8 cellular contexts compared by ENCODE assay signal in genomic region chr10:23095404-23095965, GRCh38. TPM values are rescaled to one million over a fixed set of nuclear protein-coding genes. Genes with fewer than 3 reads are reported as not detected.
A peak's percentile ranks its signal among the peaks of the same experiment; 100 is the strongest.
DNase-seq lines count a peak whose midpoint lies in the region; ATAC-seq and TF ChIP-seq lines count a peak whose summit lies in the region.

Gene MSRB2, plus strand, starts transcription at chr10:23095579. Its CDS starts 30 bp downstream, at chr10:23095609.

- H3K4me3 Mint-ChIP-seq in activated CD4-positive, alpha-beta T cell treated with anti-CD3 and anti-CD28 coated beads, Interleukin-2, amount 10 ng/mL, durations not matched to agents 7 days and 5 days = peak within 1 kb of the TSS; percentile 85
- H3K4me3 Mint-ChIP-seq in dendritic cell treated with granulocyte-macrophage colony-stimulating factor and Interleukin-4, amounts not matched to agents 40 ng/mL and 50 ng/mL, for 4 days = peak within 1 kb of the TSS; percentile 79

- POLR2A ChIA-PET in activated CD4-positive, alpha-beta T cell treated with anti-CD3 and anti-CD28 coated beads, Interleukin-2, amount 10 ng/mL, durations not matched to agents 7 days and 5 days (lab: Charles Lee) = no interaction called here

- intact Hi-C loops in dendritic cell treated with granulocyte-macrophage colony-stimulating factor and Interleukin-4, amounts not matched to agents 40 ng/mL and 50 ng/mL, for 4 days (cut with micrococcal nuclease) = no loop called here
- intact Hi-C loops in left lung (cut with DNase I) = no loop called here

- peaks cover 17% of the 10 kb centered on the region for H3K27me3 Mint-ChIP-seq in activated CD4-positive, alpha-beta T cell treated with anti-CD3 and anti-CD28 coated beads, Interleukin-2, amount 10 ng/mL, durations not matched to agents 7 days and 5 days
- no peaks in the 10 kb centered on the region for H3K27me3 Mint-ChIP-seq in dendritic cell treated with granulocyte-macrophage colony-stimulating factor and Interleukin-4, amounts not matched to agents 40 ng/mL and 50 ng/mL, for 4 days

- peak within 1 kb of the TSS; percentile 92 to 93 for H3K27ac ChIP-seq in left lung

- peak within 1 kb of the TSS; percentile 65 to 67 for H3K4me3 ChIP-seq in left lung

- H3K36me3 ChIP-seq in left lung = no peaks in the 10 kb centered on the region

- no peak for TF ChIP-seq CTCF in AG09319 (IDR thresholded peaks at IDR 0.05; ENCODE audit: low read depth, low read length)
- TF ChIP-seq CTCF in left lung (IDR thresholded peaks at IDR 0.05) = no peak

- H3K27me3 ChIP-seq in left lung = no peaks in the 10 kb centered on the region

- H3K4me1 Mint-ChIP-seq in activated CD4-positive, alpha-beta T cell treated with anti-CD3 and anti-CD28 coated beads, Interleukin-2, amount 10 ng/mL, durations not matched to agents 7 days and 5 days = peaks cover 30% of the 10 kb centered on the region
- H3K4me1 Mint-ChIP-seq in dendritic cell treated with granulocyte-macrophage colony-stimulating factor and Interleukin-4, amounts not matched to agents 40 ng/mL and 50 ng/mL, for 4 days (ENCODE audit: low read depth) = peaks cover 20% of the 10 kb centered on the region

- H3K9me3 Mint-ChIP-seq in activated CD4-positive, alpha-beta T cell treated with anti-CD3 and anti-CD28 coated beads, Interleukin-2, amount 10 ng/mL, durations not matched to agents 7 days and 5 days = peaks cover 2% of the 10 kb centered on the region
- H3K9me3 Mint-ChIP-seq in dendritic cell treated with granulocyte-macrophage colony-stimulating factor and Interleukin-4, amounts not matched to agents 40 ng/mL and 50 ng/mL, for 4 days = peaks cover 3% of the 10 kb centered on the region

- peaks cover 2% of the 10 kb centered on the region for H3K36me3 Mint-ChIP-seq in activated CD4-positive, alpha-beta T cell treated with anti-CD3 and anti-CD28 coated beads, Interleukin-2, amount 10 ng/mL, durations not matched to agents 7 days and 5 days (ENCODE audit: low read depth)
- H3K36me3 Mint-ChIP-seq in dendritic cell treated with granulocyte-macrophage colony-stimulating factor and Interleukin-4, amounts not matched to agents 40 ng/mL and 50 ng/mL, for 4 days (ENCODE audit: low read depth) = peaks cover 9% of the 10 kb centered on the region

- CTCF ChIA-PET in activated CD4-positive, alpha-beta T cell treated with anti-CD3 and anti-CD28 coated beads, Interleukin-2, amount 10 ng/mL, durations not matched to agents 7 days and 5 days (lab: Charles Lee) = no interaction called here

- DNase-seq in AG09319 (ENCODE audit: extremely low read depth, low read depth) = peak; percentile 90
- peak; percentile 44 for DNase-seq in NCI-H345 treated with DMSO at 0.1 percent for 48 hours (lab: John Stamatoyannopoulos, UW; ENCODE audit: unreplicated experiment)
- DNase-seq in activated CD4-positive, alpha-beta T cell treated with anti-CD3 and anti-CD28 coated beads, Interleukin-2, amount 10 ng/mL, durations not matched to agents 7 days and 5 days = peak; percentile 77
- peak; percentile 96 for DNase-seq in left lung
- peak; percentile 77 for DNase-seq in stimulated activated CD4-positive, alpha-beta T cell treated with anti-CD3 and anti-CD28 coated beads, Interleukin-2, amount 100 ng/mL, for 4 hours (ENCODE audit: low read depth)

- no peaks in the 10 kb centered on the region for H3K9me3 ChIP-seq in left lung

- peak within 1 kb of the TSS; percentile 87 for H3K27ac Mint-ChIP-seq in activated CD4-positive, alpha-beta T cell treated with anti-CD3 and anti-CD28 coated beads, Interleukin-2, amount 10 ng/mL, durations not matched to agents 7 days and 5 days
- peak within 1 kb of the TSS; percentile 87 for H3K27ac Mint-ChIP-seq in dendritic cell treated with granulocyte-macrophage colony-stimulating factor and Interleukin-4, amounts not matched to agents 40 ng/mL and 50 ng/mL, for 4 days

- ATAC-seq in GM18907 (IDR thresholded peaks at IDR 0.05; ENCODE audit: unreplicated experiment) (peak; percentile 86), HG03139 (IDR thresholded peaks at IDR 0.05; ENCODE audit: unreplicated experiment) (peak; percentile 71), left lung (peak; percentile 94)

- H3K4me1 ChIP-seq in left lung = peaks cover 0 to 25% of the 10 kb centered on the region in 2 donors

RNA-seq across cellular contexts. Expression of gene MSRB2, which starts in this region (rescaled TPM):
- total RNA-seq in activated CD4-positive, alpha-beta T cell treated with anti-CD3 and anti-CD28 coated beads, Interleukin-2, amount 10 ng/mL, durations not matched to agents 7 days and 5 days = 1 to 10 TPM; 6.5 to 9.2 TPM
- total RNA-seq in left lung = 10 to 100 TPM; 28.0 to 29.1 TPM

Comparison
In these comparisons a context has a peak if more than half of its experiments do, and no peak if none do; other contexts are left out.
1. Peak in every context shown above with its lines: DNase-seq, ATAC-seq, H3K4me3 ChIP-seq and H3K27ac ChIP-seq.
2. DNase-seq: peak in every context shown above with its lines; median percentile 96 in left lung; 90 in AG09319; 77 in activated CD4-positive, alpha-beta T cell treated with anti-CD3 and anti-CD28 coated beads, Interleukin-2, amount 10 ng/mL, durations not matched to agents 7 days and 5 days; 77 in stimulated activated CD4-positive, alpha-beta T cell treated with anti-CD3 and anti-CD28 coated beads, Interleukin-2, amount 100 ng/mL, for 4 hours; 44 in NCI-H345 treated with DMSO at 0.1 percent for 48 hours.